Comparison of ENCODE assay signal across 13 cellular contexts in genomic region chr14:95700221-95700976, GRCh38. TPM values are rescaled to one million over a fixed set of nuclear protein-coding genes. Genes with fewer than 3 reads are reported as not detected.
DNase-seq lines count a peak whose midpoint lies in the region; FAIRE-seq and TF ChIP-seq lines count a peak whose summit lies in the region.
"Had no signal": no experiment of that assay in that cellular context is flagged by ENCODE, and none has a peak within 500 bp of the region (broad histone marks: within the 10 kb centered on the region; RNA-seq: fewer than 3 reads in every experiment).

No MANE protein-coding gene starts in this region.

- H3K36me3 ChIP-seq in iPS-18a (ENCODE audit: control insufficient read depth, low read depth, low read length) (no peaks in the 10 kb centered on the region), left ventricle myocardium inferior (no peaks in the 10 kb centered on the region), sigmoid colon (no peaks in the 10 kb centered on the region)

- no peak for DNase-seq in GM19239 (ENCODE audit: insufficient read length, low spot score)
- DNase-seq in NCI-H69 (lab: John Stamatoyannopoulos, UW), result peak; percentile 41
- DNase-seq in H54 (ENCODE audit: insufficient read length, low spot score), result no peak
- no peak for DNase-seq in T1000 (lab: John Stamatoyannopoulos, UW)
- DNase-seq in left ventricle myocardium inferior, result no peak
- no peak for DNase-seq in sigmoid colon
- DNase-seq: NCI-H1930, NCI-H2171 treated with DMSO at 0.1 percent for 48 hours, NCI-H510A, SIG-M5 had no signal

- H3K27ac ChIP-seq in iPS-18a (ENCODE audit: low read length), result no peak overlapping the region
- no peak overlapping the region for H3K27ac ChIP-seq in left ventricle myocardium inferior (replicated peaks)
- H3K27ac ChIP-seq in sigmoid colon, result no peak overlapping the region
- H3K27ac ChIP-seq: C4-2B had no signal

- H3K4me3 ChIP-seq in iPS-18a (ENCODE audit: low read length), result peak overlapping the region; percentile 11
- H3K4me3 ChIP-seq in left ventricle myocardium inferior, result no peak overlapping the region
- H3K4me3 ChIP-seq in sigmoid colon, result no peak overlapping the region

- TF ChIP-seq CTCF in left ventricle myocardium inferior (IDR thresholded peaks at IDR 0.05; ENCODE audit: borderline replicate concordance), result no peak
- no peak for TF ChIP-seq CTCF in sigmoid colon (IDR thresholded peaks at IDR 0.05)

- no peak for TF ChIP-seq POLR2A in H54 (IDR thresholded peaks at IDR 0.05; ENCODE audit: low read depth, low read length)
- no peak for TF ChIP-seq POLR2A in sigmoid colon (IDR thresholded peaks at IDR 0.05)

- intact Hi-C loops in left ventricle myocardium inferior (cut with micrococcal nuclease) (no loop called here), sigmoid colon (cut with DNase I) (no loop called here)

- peak; percentile 86 for FAIRE-seq in GM19239 (lab: Jason Lieb, UNC)
- no peak for FAIRE-seq in H54 (lab: Jason Lieb, UNC)

- peaks cover 28% of the 10 kb centered on the region for H3K4me1 ChIP-seq in iPS-18a (ENCODE audit: control insufficient read depth, low read depth, low read length)
- no peaks in the 10 kb centered on the region for H3K4me1 ChIP-seq in left ventricle myocardium inferior
- peaks cover 0 to 14% (median 5%) of the 10 kb centered on the region in 4 donors for H3K4me1 ChIP-seq in sigmoid colon

- H3K9me3 ChIP-seq in iPS-18a (ENCODE audit: control insufficient read depth, low read depth, low read length), result no peaks in the 10 kb centered on the region
- no peaks in the 10 kb centered on the region for H3K9me3 ChIP-seq in left ventricle myocardium inferior (replicated peaks)
- no peaks in the 10 kb centered on the region for H3K9me3 ChIP-seq in sigmoid colon

- TF ChIP-seq EP300 in sigmoid colon (IDR thresholded peaks at IDR 0.05), result no peak

- no peak overlapping the region for H3K9ac ChIP-seq in iPS-18a (ENCODE audit: low read length)

- H3K27me3 ChIP-seq in iPS-18a (ENCODE audit: control insufficient read depth, insufficient read depth, low read length) (peaks cover 86% of the 10 kb centered on the region), left ventricle myocardium inferior (ENCODE audit: low read depth) (peaks cover 93% of the 10 kb centered on the region), sigmoid colon (peaks cover 0 to 7% (median 0%) of the 10 kb centered on the region in 3 donors)

- 50 to 53% methylated on average over 5 of the region's 5 CpGs for WGBS in sigmoid colon, 2 donors

RNA-seq across cellular contexts. Expression of gene TCL1A, which starts 13.5 kb away (rescaled TPM):
- total RNA-seq in left ventricle myocardium inferior (not detected), sigmoid colon (not detected)
- 10 to 100 TPM in 1 of 3 donors, 1 to 10 TPM in 1, not detected in 1; 1.2 to 99.5 TPM for polyA plus RNA-seq in sigmoid colon
- total RNA-seq: RPMI7951 had no signal

RNA-seq across cellular contexts. Expression of gene TCL1B, which starts 14.2 kb away (rescaled TPM):
- total RNA-seq in left ventricle myocardium inferior (not detected), sigmoid colon (not detected)
- 1 to 10 TPM in 1 of 3 donors, not detected in 2; 1.1 TPM for polyA plus RNA-seq in sigmoid colon
- total RNA-seq: RPMI7951 had no signal
